In the genomic region with DNA sequence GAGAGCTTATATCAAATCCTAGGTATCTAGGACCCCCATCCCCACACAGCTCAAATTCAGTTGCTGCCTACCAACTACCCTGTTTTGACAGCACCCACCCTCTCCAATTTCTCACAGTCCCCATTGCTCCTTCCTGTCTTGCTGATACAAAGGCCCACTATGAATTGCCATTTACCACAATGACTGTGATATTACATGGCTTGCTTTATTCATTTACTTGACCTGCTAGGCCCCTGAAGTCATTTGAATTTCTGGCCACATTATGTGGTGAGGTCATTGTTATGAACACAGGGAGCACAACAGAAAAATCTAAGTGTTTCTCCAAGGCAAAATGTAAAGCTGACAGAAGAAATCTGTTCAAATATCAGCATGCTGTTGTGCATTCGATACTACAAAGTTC, we compare ENCODE assay signal across 20 cellular contexts.
DNase-seq lines count a peak whose midpoint lies in the region; ATAC-seq and TF ChIP-seq lines count a peak whose summit lies in the region.
"Had no signal": no experiment of that assay in that cellular context is flagged by ENCODE, and none has a peak within 500 bp of the region (broad histone marks: within the 10 kb centered on the region; RNA-seq: fewer than 3 reads in every experiment).

No MANE protein-coding gene starts in this region.

- H3K4me1 ChIP-seq in right atrium auricular region = peaks cover 0 to 3% of the 10 kb centered on the region in 2 donors
- H3K4me1 ChIP-seq: esophagus squamous epithelium, neural progenitor cell had no signal

- no peak for TF ChIP-seq CTCF in dorsolateral prefrontal cortex (IDR thresholded peaks at IDR 0.05 in 54 of 56, conservative IDR thresholded peaks at IDR 0.05 in 2 of 56; ENCODE audit: low read depth in 1 of 56, partially characterized antibody in 56 of 56)
- no peak for TF ChIP-seq CTCF in right atrium auricular region (IDR thresholded peaks at IDR 0.05)

- H3K4me3 ChIP-seq in dorsolateral prefrontal cortex (no peak overlapping the region), right atrium auricular region (no peak overlapping the region)
- H3K4me3 ChIP-seq: coronary artery, esophagus squamous epithelium, lung, neural progenitor cell had no signal

- no peaks in the 10 kb centered on the region for H3K36me3 ChIP-seq in right atrium auricular region
- H3K36me3 ChIP-seq: esophagus squamous epithelium, neural progenitor cell had no signal

- DNase-seq in dorsolateral prefrontal cortex = no peak
- DNase-seq in D341Med (ENCODE audit: low spot score) = no peak
- no peak for DNase-seq in activated CD4-positive, alpha-beta T cell treated with anti-CD3 and anti-CD28 coated beads for 4 hours
- no peak for DNase-seq in right atrium auricular region (ENCODE audit: low spot score)
- DNase-seq: activated CD4-positive, alpha-beta T cell treated with anti-CD3 and anti-CD28 coated beads for 36 hours; activated naive CD8-positive, alpha-beta T cell treated with anti-CD3 and anti-CD28 coated beads, Interleukin-2, amount 50 U/mL, for 24 hours; activated T-cell treated with anti-CD3 and anti-CD28 coated beads, Interleukin-2, amount 50 U/mL, for 4 hours; esophagus squamous epithelium; hypothalamus; Karpas-422; NCI-H1930; NCI-H774; stimulated activated naive B cell treated with anti-CD40 and anti-IgM and Interleukin-4, amounts not matched to agents 10 μg/mL and 1 μg/mL and 100 μg/mL, for 72 hours; T-helper 2 cell had no signal

- H3K9me3 ChIP-seq in right atrium auricular region = no peaks in the 10 kb centered on the region
- H3K9me3 ChIP-seq: esophagus squamous epithelium had no signal

- H3K27me3 ChIP-seq in dorsolateral prefrontal cortex = no peaks in the 10 kb centered on the region
- no peaks in the 10 kb centered on the region for H3K27me3 ChIP-seq in right atrium auricular region
- H3K27me3 ChIP-seq: esophagus squamous epithelium had no signal

- H3K27ac ChIP-seq in dorsolateral prefrontal cortex = peak overlapping the region in 50 of 59 donors; percentile 0 to 77 (median 52)
- no peak overlapping the region for H3K27ac ChIP-seq in right atrium auricular region
- H3K27ac ChIP-seq: coronary artery, esophagus squamous epithelium, neural progenitor cell had no signal

- ATAC-seq in GM21619 (IDR thresholded peaks at IDR 0.05; ENCODE audit: unreplicated experiment) (peak; percentile 82), HG03378 (IDR thresholded peaks at IDR 0.05; ENCODE audit: unreplicated experiment) (peak; percentile 59), HG03039 (IDR thresholded peaks at IDR 0.05; ENCODE audit: unreplicated experiment) (no peak)
- ATAC-seq: activated CD4-positive, alpha-beta T cell treated with anti-CD3 and anti-CD28 coated beads for 36 hours; activated naive CD8-positive, alpha-beta T cell treated with anti-CD3 and anti-CD28 coated beads, Interleukin-2, amount 50 U/mL, for 24 hours; activated T-cell treated with anti-CD3 and anti-CD28 coated beads, Interleukin-2, amount 50 U/mL, for 4 hours; stimulated activated naive B cell treated with anti-CD40 and anti-IgM and Interleukin-4, amounts not matched to agents 10 μg/mL and 1 μg/mL and 100 μg/mL, for 72 hours had no signal

- intact Hi-C loops in dorsolateral prefrontal cortex (cut with DNase I) = loop anchor here (5.0 to 10.0 kb wide), 4 partner anchors 94 to 376 kb away; no protein-coding TSS in a partner anchor

Comparison
In these comparisons a context has a peak if more than half of its experiments do, and no peak if none do; other contexts are left out.
1. H3K27ac ChIP-seq: peak in dorsolateral prefrontal cortex (50 of 59); none in right atrium auricular region (0 of 2).